Comparison of ENCODE assay signal across 1 cellular context in genomic region chr12:9940370-9940769, GRCh38.
TF ChIP-seq lines count a peak whose summit lies in the region.

No MANE protein-coding gene starts in this region.

TF ChIP-seq in A549, 52 proteins besides CTCF, POLR2A, EP300 and RAD21 (continued from another document):
- no peak for TF ChIP-seq ATOH8 (CRISPR knock-in tag; IDR thresholded peaks at IDR 0.05; ENCODE audit: low read depth)
- TF ChIP-seq TFCP2L1 (CRISPR knock-in tag; IDR thresholded peaks at IDR 0.05), result no peak
- TF ChIP-seq ZC3H11A (IDR thresholded peaks at IDR 0.05), result no peak
- no peak for TF ChIP-seq KDM5A (IDR thresholded peaks at IDR 0.05)
- no peak for TF ChIP-seq BCL3 (IDR thresholded peaks at IDR 0.05)
- TF ChIP-seq USF2 (IDR thresholded peaks at IDR 0.05), result no peak
- no peak for TF ChIP-seq ZNF302 (CRISPR knock-in tag; IDR thresholded peaks at IDR 0.05)
- no peak for TF ChIP-seq ZFP36 (IDR thresholded peaks at IDR 0.05; ENCODE audit: borderline replicate concordance, partially characterized antibody)
- no peak for TF ChIP-seq ZSCAN20 (CRISPR knock-in tag; IDR thresholded peaks at IDR 0.05)
